15 cellular contexts compared by ENCODE assay signal in genomic region chr6:16243664-16244063, GRCh38. TPM values are rescaled to one million over a fixed set of nuclear protein-coding genes. Genes with fewer than 3 reads are reported as not detected.
"Had no signal": no experiment of that assay in that cellular context is flagged by ENCODE, and none has a peak within 500 bp of the region (broad histone marks: within the 10 kb centered on the region; RNA-seq: fewer than 3 reads in every experiment).

No MANE protein-coding gene starts in this region.

- DNase-seq: activated CD4-positive, alpha-beta T cell treated with anti-CD3 and anti-CD28 coated beads, Interleukin-2, amount 50 U/mL, for 4 hours; activated CD8-positive, alpha-beta memory T cell treated with anti-CD3 and anti-CD28 coated beads, Interleukin-2, amount 10 ng/mL, durations not matched to agents 7 days and 5 days; activated effector memory CD4-positive, alpha-beta T cell treated with Interleukin-2 at 50 U/mL for 16 hours; activated T-cell treated with anti-CD3 and anti-CD28 coated beads, Interleukin-2, amount 50 U/mL, for 24 hours; immature natural killer cell; ovary; SIG-M5; spleen; stimulated activated CD4-positive, alpha-beta T cell treated with anti-CD3 and anti-CD28 coated beads, Interleukin-1b, Interleukin-23, amount 100 ng/mL, for 48 hours; stimulated activated naive B cell treated with anti-CD40 and anti-IgM and Interleukin-4, amounts not matched to agents 10 μg/mL and 1 μg/mL and 100 μg/mL, for 72 hours; SW 1271 had no signal

- H3K9me3 Mint-ChIP-seq: activated naive CD4-positive, alpha-beta T cell treated with anti-CD3 and anti-CD28 coated beads, Interleukin-2, amount 50 U/mL, for 24 hours; activated T-cell treated with anti-CD3 and anti-CD28 coated beads, Interleukin-2, amount 50 U/mL, for 24 hours; immature natural killer cell; stimulated activated naive B cell treated with anti-CD40 and anti-IgM and Interleukin-4, amounts not matched to agents 10 μg/mL and 1 μg/mL and 100 μg/mL, for 72 hours; T-helper 2 cell treated with Interferon-gamma antibody and Interleukin-4, amounts not matched to agents 5 μg/mL and 100 μg/mL, for 36 hours had no signal

- H3K27me3 ChIP-seq: breast epithelium, ovary had no signal

- H3K4me3 ChIP-seq: breast epithelium, ovary, spleen had no signal

- H3K36me3 Mint-ChIP-seq: activated naive CD4-positive, alpha-beta T cell treated with anti-CD3 and anti-CD28 coated beads, Interleukin-2, amount 50 U/mL, for 24 hours; immature natural killer cell; stimulated activated naive B cell treated with anti-CD40 and anti-IgM and Interleukin-4, amounts not matched to agents 10 μg/mL and 1 μg/mL and 100 μg/mL, for 72 hours had no signal

- H3K4me3 Mint-ChIP-seq: activated CD8-positive, alpha-beta memory T cell treated with anti-CD3 and anti-CD28 coated beads, Interleukin-2, amount 10 ng/mL, durations not matched to agents 7 days and 5 days; activated naive CD4-positive, alpha-beta T cell treated with anti-CD3 and anti-CD28 coated beads, Interleukin-2, amount 50 U/mL, for 24 hours; activated T-cell treated with anti-CD3 and anti-CD28 coated beads, Interleukin-2, amount 50 U/mL, for 24 hours; immature natural killer cell; stimulated activated naive B cell treated with anti-CD40 and anti-IgM and Interleukin-4, amounts not matched to agents 10 μg/mL and 1 μg/mL and 100 μg/mL, for 72 hours; T-helper 2 cell treated with Interferon-gamma antibody and Interleukin-4, amounts not matched to agents 5 μg/mL and 100 μg/mL, for 36 hours had no signal

- ATAC-seq: activated CD8-positive, alpha-beta memory T cell treated with anti-CD3 and anti-CD28 coated beads, Interleukin-2, amount 10 ng/mL, durations not matched to agents 7 days and 5 days; stimulated activated naive B cell treated with anti-CD40 and anti-IgM and Interleukin-4, amounts not matched to agents 10 μg/mL and 1 μg/mL and 100 μg/mL, for 72 hours had no signal

- H3K27ac ChIP-seq: spleen had no signal

- H3K27ac Mint-ChIP-seq: activated CD8-positive, alpha-beta memory T cell treated with anti-CD3 and anti-CD28 coated beads, Interleukin-2, amount 10 ng/mL, durations not matched to agents 7 days and 5 days; activated naive CD4-positive, alpha-beta T cell treated with anti-CD3 and anti-CD28 coated beads, Interleukin-2, amount 50 U/mL, for 24 hours; activated T-cell treated with anti-CD3 and anti-CD28 coated beads, Interleukin-2, amount 50 U/mL, for 24 hours; immature natural killer cell; stimulated activated naive B cell treated with anti-CD40 and anti-IgM and Interleukin-4, amounts not matched to agents 10 μg/mL and 1 μg/mL and 100 μg/mL, for 72 hours; T-helper 2 cell treated with Interferon-gamma antibody and Interleukin-4, amounts not matched to agents 5 μg/mL and 100 μg/mL, for 36 hours had no signal

- H3K9me3 ChIP-seq: breast epithelium, ovary, spleen had no signal

- H3K36me3 ChIP-seq: breast epithelium, ovary had no signal

RNA-seq across cellular contexts. Expression of gene GMPR, which starts 5.3 kb away (rescaled TPM):
- polyA plus RNA-seq: neural cell had no signal
